Comparison of ENCODE assay signal across 1 cellular context in the genomic region with DNA sequence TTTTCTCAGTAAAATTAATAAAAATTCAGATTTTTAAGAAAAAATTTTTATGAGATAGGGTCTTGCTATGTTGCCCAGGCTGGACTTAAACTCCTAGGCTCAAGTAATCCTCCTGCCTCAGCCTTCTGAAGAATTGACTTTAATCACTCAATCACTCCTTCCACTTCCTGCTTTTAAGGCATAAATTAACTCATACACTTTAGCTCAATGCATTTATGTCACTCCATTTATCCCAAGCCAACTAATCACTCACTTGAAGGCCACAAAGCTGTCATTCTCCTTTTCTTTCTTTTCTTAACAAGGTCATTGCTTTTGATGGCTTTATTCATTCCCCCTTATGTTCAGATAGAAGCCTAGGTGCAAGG.
TF ChIP-seq lines count a peak whose summit lies in the region.

No MANE protein-coding gene starts in this region.

TF ChIP-seq in H1, 55 proteins besides CTCF, POLR2A, EP300 and RAD21:
- TF ChIP-seq CTBP2 (IDR thresholded peaks at IDR 0.05; ENCODE audit: borderline replicate concordance, insufficient read depth, insufficient read length, low read length) (no peak), TCF12 (IDR thresholded peaks at IDR 0.05; ENCODE audit: low read depth, low read length) (no peak), RFX5 (IDR thresholded peaks at IDR 0.05; ENCODE audit: borderline replicate concordance, low read depth, low read length) (no peak), RXRA (IDR thresholded peaks at IDR 0.05; ENCODE audit: insufficient read depth, low read depth, low read length) (no peak), HDAC2 (IDR thresholded peaks at IDR 0.05; ENCODE audit: borderline replicate concordance in 1 of 2, low read depth in 2 of 2, low read length in 2 of 2) (no peak), GABPA (IDR thresholded peaks at IDR 0.05; ENCODE audit: borderline replicate concordance, insufficient read depth, low read length) (no peak), CHD1 (IDR thresholded peaks at IDR 0.05; ENCODE audit: low read depth, low read length) (no peak), HDAC6 (IDR thresholded peaks at IDR 0.05; ENCODE audit: low read depth, low read length) (no peak)
- TF ChIP-seq, protein P1, sequence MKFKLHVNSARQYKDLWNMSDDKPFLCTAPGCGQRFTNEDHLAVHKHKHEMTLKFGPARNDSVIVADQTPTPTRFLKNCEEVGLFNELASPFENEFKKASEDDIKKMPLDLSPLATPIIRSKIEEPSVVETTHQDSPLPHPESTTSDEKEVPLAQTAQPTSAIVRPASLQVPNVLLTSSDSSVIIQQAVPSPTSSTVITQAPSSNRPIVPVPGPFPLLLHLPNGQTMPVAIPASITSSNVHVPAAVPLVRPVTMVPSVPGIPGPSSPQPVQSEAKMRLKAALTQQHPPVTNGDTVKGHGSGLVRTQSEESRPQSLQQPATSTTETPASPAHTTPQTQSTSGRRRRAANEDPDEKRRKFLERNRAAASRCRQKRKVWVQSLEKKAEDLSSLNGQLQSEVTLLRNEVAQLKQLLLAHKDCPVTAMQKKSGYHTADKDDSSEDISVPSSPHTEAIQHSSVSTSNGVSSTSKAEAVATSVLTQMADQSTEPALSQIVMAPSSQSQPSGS (IDR thresholded peaks at IDR 0.05; ENCODE audit: low read length), result no peak
